15 cellular contexts compared by ENCODE assay signal in genomic region chr4:155854597-155855226, GRCh38. TPM values are rescaled to one million over a fixed set of nuclear protein-coding genes. Genes with fewer than 3 reads are reported as not detected.
DNase-seq lines count a peak whose midpoint lies in the region; ATAC-seq lines count a peak whose summit lies in the region.
"Had no signal": no experiment of that assay in that cellular context is flagged by ENCODE, and none has a peak within 500 bp of the region (broad histone marks: within the 10 kb centered on the region; RNA-seq: fewer than 3 reads in every experiment).

No MANE protein-coding gene starts in this region.

- peak; percentile 70 for DNase-seq in AG08395 (ENCODE audit: low spot score)
- DNase-seq in HCEC 1CT, result peak; percentile 51
- DNase-seq in SK-N-MC (ENCODE audit: low read depth, low spot score), result no peak
- DNase-seq in hepatic stellate cell (ENCODE audit: low spot score), result peak; percentile 32
- DNase-seq in stimulated activated naive CD8-positive, alpha-beta T cell treated with anti-CD3 and anti-CD28 coated beads, Interleukin-15, amount 100 ng/mL, for 72 hours, result no peak
- no peak for DNase-seq in activated CD4-positive, alpha-beta T cell treated with anti-CD3 and anti-CD28 coated beads, Interleukin-2, amount 10 ng/mL, durations not matched to agents 24 days and 14 days
- no peak for DNase-seq in CD4-positive, alpha-beta memory T cell
- DNase-seq: heart left ventricle; NCI-H1694; small intestine; stimulated activated CD8-positive, alpha-beta memory T cell treated with anti-CD3 and anti-CD28 coated beads, Interleukin-4, amount 100 ng/mL, for 48 hours; T-helper 9 cell had no signal

- H3K9ac ChIP-seq in SK-N-MC (ENCODE audit: insufficient read length), result peak overlapping the region; percentile 28

- H3K27ac ChIP-seq in SK-N-MC, result peak overlapping the region; percentile 70
- H3K27ac ChIP-seq in CD4-positive, alpha-beta memory T cell (ENCODE audit: low read depth, low read length), result no peak overlapping the region
- H3K27ac ChIP-seq: C4-2B, heart left ventricle had no signal

- no peak overlapping the region for H3K4me3 Mint-ChIP-seq in stimulated activated naive CD8-positive, alpha-beta T cell treated with anti-CD3 and anti-CD28 coated beads, Interleukin-15, amount 100 ng/mL, for 72 hours
- no peak overlapping the region for H3K4me3 Mint-ChIP-seq in activated CD4-positive, alpha-beta T cell treated with anti-CD3 and anti-CD28 coated beads, Interleukin-2, amount 10 ng/mL, durations not matched to agents 24 days and 14 days
- no peak overlapping the region for H3K4me3 Mint-ChIP-seq in CD4-positive, alpha-beta memory T cell

- CTCF ChIA-PET in CD4-positive, alpha-beta memory T cell (lab: Charles Lee; ENCODE audit: partially characterized antibody), result no interaction called here

- intact Hi-C loops in activated CD4-positive, alpha-beta T cell treated with anti-CD3 and anti-CD28 coated beads, Interleukin-2, amount 10 ng/mL, durations not matched to agents 24 days and 14 days (cut with micrococcal nuclease), result no loop called here
- intact Hi-C loops in CD4-positive, alpha-beta memory T cell (cut with micrococcal nuclease), result no loop called here

- H3K4me3 ChIP-seq in SK-N-MC, result peak overlapping the region; percentile 7
- H3K4me3 ChIP-seq in CD4-positive, alpha-beta memory T cell (ENCODE audit: low read length in 2 of 2), result no peak overlapping the region
- H3K4me3 ChIP-seq: heart left ventricle had no signal

- no peak overlapping the region for H3K27ac Mint-ChIP-seq in stimulated activated naive CD8-positive, alpha-beta T cell treated with anti-CD3 and anti-CD28 coated beads, Interleukin-15, amount 100 ng/mL, for 72 hours
- no peak overlapping the region for H3K27ac Mint-ChIP-seq in activated CD4-positive, alpha-beta T cell treated with anti-CD3 and anti-CD28 coated beads, Interleukin-2, amount 10 ng/mL, durations not matched to agents 24 days and 14 days
- no peak overlapping the region for H3K27ac Mint-ChIP-seq in CD4-positive, alpha-beta memory T cell

- H3K4me1 ChIP-seq in CD4-positive, alpha-beta memory T cell (ENCODE audit: insufficient read depth, low read length), result no peaks in the 10 kb centered on the region
- H3K4me1 ChIP-seq: heart left ventricle had no signal

- H3K9me3 Mint-ChIP-seq in stimulated activated naive CD8-positive, alpha-beta T cell treated with anti-CD3 and anti-CD28 coated beads, Interleukin-15, amount 100 ng/mL, for 72 hours, result peaks cover 0 to 3% of the 10 kb centered on the region in 2 donors
- H3K9me3 Mint-ChIP-seq in activated CD4-positive, alpha-beta T cell treated with anti-CD3 and anti-CD28 coated beads, Interleukin-2, amount 10 ng/mL, durations not matched to agents 24 days and 14 days, result no peaks in the 10 kb centered on the region
- peaks cover 0 to 4% (median 0%) of the 10 kb centered on the region in 8 donors for H3K9me3 Mint-ChIP-seq in CD4-positive, alpha-beta memory T cell

- no peak for ATAC-seq in stimulated activated naive CD8-positive, alpha-beta T cell treated with anti-CD3 and anti-CD28 coated beads, Interleukin-15, amount 100 ng/mL, for 72 hours
- no peak for ATAC-seq in GM19397 (IDR thresholded peaks at IDR 0.05; ENCODE audit: unreplicated experiment)
- ATAC-seq: heart left ventricle had no signal

- no peaks in the 10 kb centered on the region for H3K4me1 Mint-ChIP-seq in stimulated activated naive CD8-positive, alpha-beta T cell treated with anti-CD3 and anti-CD28 coated beads, Interleukin-15, amount 100 ng/mL, for 72 hours
- no peaks in the 10 kb centered on the region for H3K4me1 Mint-ChIP-seq in activated CD4-positive, alpha-beta T cell treated with anti-CD3 and anti-CD28 coated beads, Interleukin-2, amount 10 ng/mL, durations not matched to agents 24 days and 14 days
- no peaks in the 10 kb centered on the region for H3K4me1 Mint-ChIP-seq in CD4-positive, alpha-beta memory T cell

- H3K9me3 ChIP-seq in SK-N-MC (ENCODE audit: low read depth, low read length), result no peaks in the 10 kb centered on the region
- no peaks in the 10 kb centered on the region for H3K9me3 ChIP-seq in CD4-positive, alpha-beta memory T cell (ENCODE audit: control insufficient read depth in 1 of 2, low read length in 2 of 2)
- H3K9me3 ChIP-seq: heart left ventricle had no signal

- H3K36me3 Mint-ChIP-seq in activated CD4-positive, alpha-beta T cell treated with anti-CD3 and anti-CD28 coated beads, Interleukin-2, amount 10 ng/mL, durations not matched to agents 24 days and 14 days (ENCODE audit: low read depth), result no peaks in the 10 kb centered on the region
- H3K36me3 Mint-ChIP-seq in CD4-positive, alpha-beta memory T cell, result no peaks in the 10 kb centered on the region

- H3K27me3 ChIP-seq in CD4-positive, alpha-beta memory T cell (ENCODE audit: insufficient read depth, low read length), result no peaks in the 10 kb centered on the region
- H3K27me3 ChIP-seq: heart left ventricle had no signal

- POLR2A ChIA-PET in CD4-positive, alpha-beta memory T cell (lab: Charles Lee; ENCODE audit: partially characterized antibody), result no interaction called here

- peaks cover 17% of the 10 kb centered on the region for H3K27me3 Mint-ChIP-seq in stimulated activated naive CD8-positive, alpha-beta T cell treated with anti-CD3 and anti-CD28 coated beads, Interleukin-15, amount 100 ng/mL, for 72 hours
- no peaks in the 10 kb centered on the region for H3K27me3 Mint-ChIP-seq in activated CD4-positive, alpha-beta T cell treated with anti-CD3 and anti-CD28 coated beads, Interleukin-2, amount 10 ng/mL, durations not matched to agents 24 days and 14 days
- no peaks in the 10 kb centered on the region for H3K27me3 Mint-ChIP-seq in CD4-positive, alpha-beta memory T cell

- H3K36me3 ChIP-seq in SK-N-MC (ENCODE audit: insufficient read depth, low read length), result no peaks in the 10 kb centered on the region
- no peaks in the 10 kb centered on the region for H3K36me3 ChIP-seq in CD4-positive, alpha-beta memory T cell (ENCODE audit: insufficient read depth, low read length)
- H3K36me3 ChIP-seq: heart left ventricle had no signal

RNA-seq across cellular contexts. Expression of gene ASIC5, which starts 11.4 kb away (rescaled TPM):
- not detected in 2 replicates for total RNA-seq in activated CD4-positive, alpha-beta T cell treated with anti-CD3 and anti-CD28 coated beads, Interleukin-2, amount 10 ng/mL, durations not matched to agents 24 days and 14 days
- not detected for total RNA-seq in CD4-positive, alpha-beta memory T cell
- not detected for polyA plus RNA-seq in CD4-positive, alpha-beta memory T cell
- total RNA-seq: heart left ventricle, mononuclear cell had no signal
- polyA plus RNA-seq: heart left ventricle had no signal

RNA-seq across cellular contexts. Expression of gene TDO2, which starts 48.8 kb away (rescaled TPM):
- not detected in 2 replicates for total RNA-seq in activated CD4-positive, alpha-beta T cell treated with anti-CD3 and anti-CD28 coated beads, Interleukin-2, amount 10 ng/mL, durations not matched to agents 24 days and 14 days
- total RNA-seq in CD4-positive, alpha-beta memory T cell, result not detected
- not detected for polyA plus RNA-seq in CD4-positive, alpha-beta memory T cell
- total RNA-seq: mononuclear cell had no signal

Comparison
In these comparisons a context has a peak if more than half of its experiments do, and no peak if none do; other contexts are left out.
1. DNase-seq: peak in AG08395 (single experiment), HCEC 1CT (single experiment) and hepatic stellate cell (single experiment); none in SK-N-MC (single experiment), stimulated activated naive CD8-positive, alpha-beta T cell treated with anti-CD3 and anti-CD28 coated beads, Interleukin-15, amount 100 ng/mL, for 72 hours (0 of 2), activated CD4-positive, alpha-beta T cell treated with anti-CD3 and anti-CD28 coated beads, Interleukin-2, amount 10 ng/mL, durations not matched to agents 24 days and 14 days (single experiment) and CD4-positive, alpha-beta memory T cell (0 of 5).